Comparison of ENCODE assay signal across 16 cellular contexts in genomic region chr5:143228597-143229293, GRCh38.
DNase-seq lines count a peak whose midpoint lies in the region; ATAC-seq and TF ChIP-seq lines count a peak whose summit lies in the region.
"Had no signal": no experiment of that assay in that cellular context is flagged by ENCODE, and none has a peak within 500 bp of the region (broad histone marks: within the 10 kb centered on the region; RNA-seq: fewer than 3 reads in every experiment).

No MANE protein-coding gene starts in this region.

- H3K27ac Mint-ChIP-seq in activated naive CD8-positive, alpha-beta T cell treated with anti-CD3 and anti-CD28 coated beads for 36 hours, result peak overlapping the region; percentile 88
- H3K27ac Mint-ChIP-seq: activated B cell treated with CpG ODN at 0.5 μM for 24 hours, progenitor cell of endocrine pancreas had no signal

- H3K79me2 ChIP-seq in OCI-LY1 (ENCODE audit: insufficient read depth, low read length), result no peaks in the 10 kb centered on the region

- no peaks in the 10 kb centered on the region for H3K9me3 Mint-ChIP-seq in activated naive CD8-positive, alpha-beta T cell treated with anti-CD3 and anti-CD28 coated beads for 36 hours
- H3K9me3 Mint-ChIP-seq: activated B cell treated with CpG ODN at 0.5 μM for 24 hours had no signal

- peak; percentile 66 for DNase-seq in activated effector memory CD4-positive, alpha-beta T cell treated with anti-CD3 and anti-CD28 coated beads, Interleukin-2, amount 50 U/mL, for 16 hours
- no peak for DNase-seq in activated effector memory CD4-positive, alpha-beta T cell treated with Interleukin-2 at 50 U/mL for 16 hours
- DNase-seq in activated naive CD8-positive, alpha-beta T cell treated with anti-CD3 and anti-CD28 coated beads for 36 hours, result peak; percentile 45
- DNase-seq in iPS-NIHi7 (ENCODE audit: extremely low spot score) (no peak), NOMO-1 treated with DMSO at 0.1 percent for 48 hours (lab: John Stamatoyannopoulos, UW; ENCODE audit: unreplicated experiment) (no peak)
- DNase-seq: activated B cell treated with CpG ODN at 0.5 μM for 24 hours, activated gamma-delta T cell, left lung, NCI-H187 treated with DMSO at 0.1 percent for 48 hours, NCI-H510A, PC-9, thyroid gland had no signal

- no peaks in the 10 kb centered on the region for H3K27me3 Mint-ChIP-seq in activated naive CD8-positive, alpha-beta T cell treated with anti-CD3 and anti-CD28 coated beads for 36 hours

- H2AFZ ChIP-seq in OCI-LY1 (ENCODE audit: low read length), result peak overlapping the region; percentile 62; the same call in 1 of the 2 replicates
- H2AFZ ChIP-seq: PC-9 had no signal

- peaks cover 68% of the 10 kb centered on the region for H3K4me1 ChIP-seq in OCI-LY1 (ENCODE audit: insufficient read depth, low read length, severe bottlenecking)

- 0 out of 2 replicates have a peak, but pooled peaks cover 7% of the 10 kb centered on the region for H3F3A ChIP-seq in OCI-LY1 (ENCODE audit: insufficient read depth, low read length)

- ATAC-seq in HG02938 (IDR thresholded peaks at IDR 0.05; ENCODE audit: unreplicated experiment), result no peak
- ATAC-seq: left lung had no signal

- peaks cover 6% of the 10 kb centered on the region for H3K36me3 Mint-ChIP-seq in activated naive CD8-positive, alpha-beta T cell treated with anti-CD3 and anti-CD28 coated beads for 36 hours

- H3K9ac ChIP-seq in OCI-LY1 (ENCODE audit: low read length), result peak overlapping the region; percentile 79

- H3K4me3 ChIP-seq in OCI-LY1 (ENCODE audit: low read depth, low read length, poor library complexity, severe bottlenecking) (peak overlapping the region; percentile 42), skin epidermis (no peak overlapping the region)
- H3K4me3 ChIP-seq: left lung, PC-9, thyroid gland had no signal

- peak overlapping the region; percentile 60 for H3K4me2 ChIP-seq in OCI-LY1 (ENCODE audit: low read length)
- H3K4me2 ChIP-seq: PC-9 had no signal

- H3K27me3 ChIP-seq in OCI-LY1 (ENCODE audit: insufficient read depth, low read length), result no peaks in the 10 kb centered on the region
- H3K27me3 ChIP-seq: left lung, thyroid gland had no signal

- H3K4me1 Mint-ChIP-seq in activated naive CD8-positive, alpha-beta T cell treated with anti-CD3 and anti-CD28 coated beads for 36 hours, result peaks cover 30% of the 10 kb centered on the region

- no peaks in the 10 kb centered on the region for H3K9me3 ChIP-seq in OCI-LY1 (ENCODE audit: low read length)
- H3K9me3 ChIP-seq: left lung, thyroid gland had no signal

- no peaks in the 10 kb centered on the region for H3K36me3 ChIP-seq in OCI-LY1 (ENCODE audit: insufficient read depth, low read length)
- H3K36me3 ChIP-seq: thyroid gland had no signal

- no peaks in the 10 kb centered on the region for H4K20me1 ChIP-seq in OCI-LY1 (ENCODE audit: insufficient read depth, low read length)

- no peak for TF ChIP-seq CTCF in OCI-LY1 (IDR thresholded peaks at IDR 0.05; ENCODE audit: low read length)

- no peaks in the 10 kb centered on the region for H3K9me2 ChIP-seq in OCI-LY1 (ENCODE audit: low read depth, low read length)

- H3K27ac ChIP-seq in OCI-LY1 (ENCODE audit: low read depth, low read length, poor library complexity, severe bottlenecking) (peak overlapping the region; percentile 100), skin epidermis (peak overlapping the region in 11 of 21 experiments; percentile 41 to 89 (median 69))
- H3K27ac ChIP-seq: left lung, PC-9, thyroid gland had no signal

- H3K4me3 Mint-ChIP-seq in activated naive CD8-positive, alpha-beta T cell treated with anti-CD3 and anti-CD28 coated beads for 36 hours, result no peak overlapping the region
- H3K4me3 Mint-ChIP-seq: activated B cell treated with CpG ODN at 0.5 μM for 24 hours had no signal

Comparison
In these comparisons a context has a peak if more than half of its experiments do, and no peak if none do; other contexts are left out.
1. DNase-seq: peak in activated effector memory CD4-positive, alpha-beta T cell treated with anti-CD3 and anti-CD28 coated beads, Interleukin-2, amount 50 U/mL, for 16 hours (single experiment) and activated naive CD8-positive, alpha-beta T cell treated with anti-CD3 and anti-CD28 coated beads for 36 hours (single experiment); none in activated effector memory CD4-positive, alpha-beta T cell treated with Interleukin-2 at 50 U/mL for 16 hours (single experiment), iPS-NIHi7 (single experiment) and NOMO-1 treated with DMSO at 0.1 percent for 48 hours (single experiment).